Comparison of ENCODE assay signal across 1 cellular context in the genomic region with DNA sequence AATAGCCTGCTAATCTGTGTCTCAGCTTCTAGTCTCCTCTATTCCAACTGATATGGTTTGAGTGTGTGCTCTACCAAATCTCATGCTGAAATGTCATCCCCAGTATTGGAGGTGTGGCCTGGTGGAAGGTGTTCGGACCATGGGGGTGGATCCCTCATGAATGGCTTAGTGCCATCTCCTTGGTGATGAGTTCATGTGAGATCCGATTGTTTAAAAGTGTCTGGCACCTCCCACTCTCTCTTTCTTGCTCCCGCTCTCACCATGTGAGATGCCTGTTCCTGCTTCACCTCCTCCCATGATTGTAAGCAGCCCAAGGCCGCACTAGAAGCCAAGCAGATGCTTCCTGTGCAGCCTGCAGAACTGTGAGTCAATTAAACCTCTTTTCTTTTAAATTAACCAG.
TF ChIP-seq lines count a peak whose summit lies in the region.

No MANE protein-coding gene starts in this region.

TF ChIP-seq in GM23338, 12 proteins besides CTCF, POLR2A, EP300 and RAD21 (continued from another document):
- TF ChIP-seq, protein P1, sequence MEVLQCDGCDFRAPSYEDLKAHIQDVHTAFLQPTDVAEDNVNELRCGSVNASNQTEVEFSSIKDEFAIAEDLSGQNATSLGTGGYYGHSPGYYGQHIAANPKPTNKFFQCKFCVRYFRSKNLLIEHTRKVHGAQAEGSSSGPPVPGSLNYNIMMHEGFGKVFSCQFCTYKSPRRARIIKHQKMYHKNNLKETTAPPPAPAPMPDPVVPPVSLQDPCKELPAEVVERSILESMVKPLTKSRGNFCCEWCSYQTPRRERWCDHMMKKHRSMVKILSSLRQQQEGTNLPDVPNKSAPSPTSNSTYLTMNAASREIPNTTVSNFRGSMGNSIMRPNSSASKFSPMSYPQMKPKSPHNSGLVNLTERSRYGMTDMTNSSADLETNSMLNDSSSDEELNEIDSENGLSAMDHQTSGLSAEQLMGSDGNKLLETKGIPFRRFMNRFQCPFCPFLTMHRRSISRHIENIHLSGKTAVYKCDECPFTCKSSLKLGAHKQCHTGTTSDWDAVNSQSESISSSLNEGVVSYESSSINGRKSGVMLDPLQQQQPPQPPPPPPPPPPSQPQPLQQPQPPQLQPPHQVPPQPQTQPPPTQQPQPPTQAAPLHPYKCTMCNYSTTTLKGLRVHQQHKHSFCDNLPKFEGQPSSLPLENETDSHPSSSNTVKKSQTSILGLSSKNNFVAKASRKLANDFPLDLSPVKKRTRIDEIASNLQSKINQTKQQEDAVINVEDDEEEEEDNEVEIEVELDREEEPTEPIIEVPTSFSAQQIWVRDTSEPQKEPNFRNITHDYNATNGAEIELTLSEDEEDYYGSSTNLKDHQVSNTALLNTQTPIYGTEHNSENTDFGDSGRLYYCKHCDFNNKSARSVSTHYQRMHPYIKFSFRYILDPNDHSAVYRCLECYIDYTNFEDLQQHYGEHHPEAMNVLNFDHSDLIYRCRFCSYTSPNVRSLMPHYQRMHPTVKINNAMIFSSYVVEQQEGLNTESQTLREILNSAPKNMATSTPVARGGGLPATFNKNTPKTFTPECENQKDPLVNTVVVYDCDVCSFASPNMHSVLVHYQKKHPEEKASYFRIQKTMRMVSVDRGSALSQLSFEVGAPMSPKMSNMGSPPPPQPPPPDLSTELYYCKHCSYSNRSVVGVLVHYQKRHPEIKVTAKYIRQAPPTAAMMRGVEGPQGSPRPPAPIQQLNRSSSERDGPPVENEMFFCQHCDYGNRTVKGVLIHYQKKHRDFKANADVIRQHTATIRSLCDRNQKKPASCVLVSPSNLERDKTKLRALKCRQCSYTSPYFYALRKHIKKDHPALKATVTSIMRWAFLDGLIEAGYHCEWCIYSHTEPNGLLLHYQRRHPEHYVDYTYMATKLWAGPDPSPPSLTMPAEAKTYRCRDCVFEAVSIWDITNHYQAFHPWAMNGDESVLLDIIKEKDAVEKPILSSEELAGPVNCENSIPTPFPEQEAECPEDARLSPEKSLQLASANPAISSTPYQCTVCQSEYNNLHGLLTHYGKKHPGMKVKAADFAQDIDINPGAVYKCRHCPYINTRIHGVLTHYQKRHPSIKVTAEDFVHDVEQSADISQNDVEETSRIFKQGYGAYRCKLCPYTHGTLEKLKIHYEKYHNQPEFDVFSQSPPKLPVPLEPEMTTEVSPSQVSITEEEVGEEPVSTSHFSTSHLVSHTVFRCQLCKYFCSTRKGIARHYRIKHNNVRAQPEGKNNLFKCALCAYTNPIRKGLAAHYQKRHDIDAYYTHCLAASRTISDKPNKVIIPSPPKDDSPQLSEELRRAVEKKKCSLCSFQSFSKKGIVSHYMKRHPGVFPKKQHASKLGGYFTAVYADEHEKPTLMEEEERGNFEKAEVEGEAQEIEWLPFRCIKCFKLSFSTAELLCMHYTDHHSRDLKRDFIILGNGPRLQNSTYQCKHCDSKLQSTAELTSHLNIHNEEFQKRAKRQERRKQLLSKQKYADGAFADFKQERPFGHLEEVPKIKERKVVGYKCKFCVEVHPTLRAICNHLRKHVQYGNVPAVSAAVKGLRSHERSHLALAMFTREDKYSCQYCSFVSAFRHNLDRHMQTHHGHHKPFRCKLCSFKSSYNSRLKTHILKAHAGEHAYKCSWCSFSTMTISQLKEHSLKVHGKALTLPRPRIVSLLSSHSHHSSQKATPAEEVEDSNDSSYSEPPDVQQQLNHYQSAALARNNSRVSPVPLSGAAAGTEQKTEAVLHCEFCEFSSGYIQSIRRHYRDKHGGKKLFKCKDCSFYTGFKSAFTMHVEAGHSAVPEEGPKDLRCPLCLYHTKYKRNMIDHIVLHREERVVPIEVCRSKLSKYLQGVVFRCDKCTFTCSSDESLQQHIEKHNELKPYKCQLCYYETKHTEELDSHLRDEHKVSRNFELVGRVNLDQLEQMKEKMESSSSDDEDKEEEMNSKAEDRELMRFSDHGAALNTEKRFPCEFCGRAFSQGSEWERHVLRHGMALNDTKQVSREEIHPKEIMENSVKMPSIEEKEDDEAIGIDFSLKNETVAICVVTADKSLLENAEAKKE (CRISPR knock-in tag; IDR thresholded peaks at IDR 0.05): no peak
- TF ChIP-seq STAT1 (IDR thresholded peaks at IDR 0.05; ENCODE audit: unreplicated experiment): no peak
- TF ChIP-seq NANOG (IDR thresholded peaks at IDR 0.05; ENCODE audit: borderline replicate concordance): no peak
- TF ChIP-seq CREB1 (CRISPR knock-in tag; IDR thresholded peaks at IDR 0.05; ENCODE audit: low read depth): no peak
- no peak for TF ChIP-seq JUNB (IDR thresholded peaks at IDR 0.05; ENCODE audit: unreplicated experiment)
- TF ChIP-seq, protein P2, sequence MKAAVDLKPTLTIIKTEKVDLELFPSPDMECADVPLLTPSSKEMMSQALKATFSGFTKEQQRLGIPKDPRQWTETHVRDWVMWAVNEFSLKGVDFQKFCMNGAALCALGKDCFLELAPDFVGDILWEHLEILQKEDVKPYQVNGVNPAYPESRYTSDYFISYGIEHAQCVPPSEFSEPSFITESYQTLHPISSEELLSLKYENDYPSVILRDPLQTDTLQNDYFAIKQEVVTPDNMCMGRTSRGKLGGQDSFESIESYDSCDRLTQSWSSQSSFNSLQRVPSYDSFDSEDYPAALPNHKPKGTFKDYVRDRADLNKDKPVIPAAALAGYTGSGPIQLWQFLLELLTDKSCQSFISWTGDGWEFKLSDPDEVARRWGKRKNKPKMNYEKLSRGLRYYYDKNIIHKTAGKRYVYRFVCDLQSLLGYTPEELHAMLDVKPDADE (IDR thresholded peaks at IDR 0.05): no peak
- no peak for TF ChIP-seq ZNF331 (CRISPR knock-in tag; IDR thresholded peaks at IDR 0.05; ENCODE audit: low read depth)
- TF ChIP-seq EZH2 (IDR thresholded peaks at IDR 0.05; ENCODE audit: low read depth, unreplicated experiment): no peak
- no peak for TF ChIP-seq REST (IDR thresholded peaks at IDR 0.05; ENCODE audit: unreplicated experiment)
- no peak for TF ChIP-seq ZNF114 (CRISPR knock-in tag; IDR thresholded peaks at IDR 0.05)
- TF ChIP-seq EZH2phosphoT487 (IDR thresholded peaks at IDR 0.05; ENCODE audit: unreplicated experiment): no peak
TF ChIP-seq in GM23338: peak in this region for 0.
